12 cellular contexts compared by ENCODE assay signal in the genomic region with DNA sequence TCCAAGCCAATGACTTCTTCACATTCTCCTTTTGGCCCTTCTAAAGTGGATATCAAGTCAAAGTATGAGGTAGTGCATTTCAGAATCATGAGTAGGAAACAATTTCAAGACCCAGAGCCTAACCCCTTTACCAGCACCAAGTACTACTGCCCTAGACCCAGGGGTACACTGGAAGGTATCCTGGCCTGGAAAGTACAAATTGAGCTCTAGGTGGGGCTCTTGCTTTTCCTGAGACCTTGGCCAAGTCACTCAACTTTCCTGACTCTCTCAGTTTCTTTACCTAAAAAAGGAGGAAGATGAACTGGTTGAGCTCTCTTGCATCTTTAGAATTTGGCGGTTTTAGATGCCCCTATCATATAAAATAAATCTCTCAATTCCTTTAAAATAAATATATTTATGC.
DNase-seq lines count a peak whose midpoint lies in the region; ATAC-seq, FAIRE-seq and TF ChIP-seq lines count a peak whose summit lies in the region.
"Had no signal": no experiment of that assay in that cellular context is flagged by ENCODE, and none has a peak within 500 bp of the region (broad histone marks: within the 10 kb centered on the region; RNA-seq: fewer than 3 reads in every experiment).

No MANE protein-coding gene starts in this region.

- H3K4me3 ChIP-seq in DND-41 (ENCODE audit: low read depth in 1 of 2, low read length in 2 of 2) = no peak overlapping the region
- H3K4me3 ChIP-seq in Jurkat, Clone E6-1 (ENCODE audit: low read length) = no peak overlapping the region
- H3K4me3 ChIP-seq in SK-N-SH (ENCODE audit: low read depth in 2 of 2, low read length in 1 of 2) = no peak overlapping the region
- no peak overlapping the region for H3K4me3 ChIP-seq in keratinocyte (ENCODE audit: control insufficient read depth in 2 of 3, extremely low read depth in 1 of 3, insufficient read depth in 2 of 3, low read depth in 1 of 3, low read length in 3 of 3)
- H3K4me3 ChIP-seq in thyroid gland (replicated peaks in 1 of 3) = no peak overlapping the region

- H3K9ac ChIP-seq in DND-41 (ENCODE audit: low read depth, low read length) = no peak overlapping the region
- H3K9ac ChIP-seq in SK-N-SH = no peak overlapping the region
- H3K9ac ChIP-seq in keratinocyte (ENCODE audit: control insufficient read depth, extremely low read depth, insufficient read depth, low read length) = no peak overlapping the region

- H3K9me1 ChIP-seq in keratinocyte (ENCODE audit: control insufficient read depth, extremely low read depth, insufficient read depth, low read length) = no peaks in the 10 kb centered on the region

- H4K20me1 ChIP-seq in DND-41 (ENCODE audit: insufficient read depth, low read length) = no peaks in the 10 kb centered on the region
- no peaks in the 10 kb centered on the region for H4K20me1 ChIP-seq in SK-N-SH (ENCODE audit: insufficient read depth)
- H4K20me1 ChIP-seq in keratinocyte (ENCODE audit: control insufficient read depth, extremely low read depth, insufficient read depth, low read length) = no peaks in the 10 kb centered on the region

- no peak for DNase-seq in DND-41
- DNase-seq in Jurkat, Clone E6-1 (ENCODE audit: low read depth, low spot score) = peak; percentile 6
- no peak for DNase-seq in SK-N-SH
- DNase-seq in keratinocyte (ENCODE audit: low read depth, low spot score) = no peak
- no peak for DNase-seq in Kasumi-1 (lab: John Stamatoyannopoulos, UW)
- DNase-seq in thyroid gland = no peak
- no peak for DNase-seq in T-helper 2 cell treated with Interferon-gamma antibody and Interleukin-4, amounts not matched to agents 5 μg/mL and 100 μg/mL, for 36 hours (ENCODE audit: low spot score)
- no peak for DNase-seq in activated T-helper 1 cell treated with anti-CD3 and anti-CD28 coated beads, Interleukin-12 subunit alpha, Interleukin-12 subunit beta, Interleukin-2, Interleukin-4 antibody, amounts not matched to agents 30 ng/mL and 10 ng/mL and 1 ng/mL, durations not matched to agents 14 hours and 24 hours and 36 hours (ENCODE audit: low spot score)
- DNase-seq: activated gamma-delta T cell treated with Interleukin-2 at 50 U/mL for 16 hours; effector memory CD4-positive, alpha-beta T cell; NCI-H226; T1000 had no signal

- POLR2A ChIA-PET in SK-N-SH (lab: Yijun Ruan, JAX) = interaction anchor here (1.0 kb wide), 2 partner anchors 198 to 203 kb away, joined by 3 to 6 read pairs; no protein-coding TSS in a partner anchor

- no peaks in the 10 kb centered on the region for H3K9me3 ChIP-seq in DND-41 (ENCODE audit: insufficient read depth, low read length, severe bottlenecking)
- H3K9me3 ChIP-seq in SK-N-SH = 0 out of 2 replicates have a peak, but pooled peaks cover 4% of the 10 kb centered on the region
- H3K9me3 ChIP-seq in keratinocyte (ENCODE audit: control insufficient read depth, low read depth, low read length) = no peaks in the 10 kb centered on the region
- no peaks in the 10 kb centered on the region for H3K9me3 ChIP-seq in thyroid gland

- H3K27me3 ChIP-seq in DND-41 (ENCODE audit: insufficient read depth, low read length, poor library complexity) (no peaks in the 10 kb centered on the region), SK-N-SH (ENCODE audit: insufficient read depth) (no peaks in the 10 kb centered on the region), keratinocyte (ENCODE audit: control insufficient read depth, extremely low read depth, insufficient read depth, low read length) (no peaks in the 10 kb centered on the region), thyroid gland (no peaks in the 10 kb centered on the region)

- H3K4me1 Mint-ChIP-seq in T-helper 2 cell treated with Interferon-gamma antibody and Interleukin-4, amounts not matched to agents 5 μg/mL and 100 μg/mL, for 36 hours (ENCODE audit: low read depth) = peaks cover 12% of the 10 kb centered on the region
- no peaks in the 10 kb centered on the region for H3K4me1 Mint-ChIP-seq in activated T-helper 1 cell treated with anti-CD3 and anti-CD28 coated beads, Interleukin-12 subunit alpha, Interleukin-12 subunit beta, Interleukin-2, Interleukin-4 antibody, amounts not matched to agents 30 ng/mL and 10 ng/mL and 1 ng/mL, durations not matched to agents 14 hours and 24 hours and 36 hours (ENCODE audit: low read depth)

- H3K4me2 ChIP-seq in DND-41 (ENCODE audit: insufficient read depth, low read length) (no peak overlapping the region), SK-N-SH (no peak overlapping the region), keratinocyte (ENCODE audit: control insufficient read depth, extremely low read depth, insufficient read depth, low read depth, low read length) (no peak overlapping the region)

- no peaks in the 10 kb centered on the region for H3K9me3 Mint-ChIP-seq in T-helper 2 cell treated with Interferon-gamma antibody and Interleukin-4, amounts not matched to agents 5 μg/mL and 100 μg/mL, for 36 hours
- no peaks in the 10 kb centered on the region for H3K9me3 Mint-ChIP-seq in activated T-helper 1 cell treated with anti-CD3 and anti-CD28 coated beads, Interleukin-12 subunit alpha, Interleukin-12 subunit beta, Interleukin-2, Interleukin-4 antibody, amounts not matched to agents 30 ng/mL and 10 ng/mL and 1 ng/mL, durations not matched to agents 14 hours and 24 hours and 36 hours

- no peaks in the 10 kb centered on the region for H3K27me3 Mint-ChIP-seq in T-helper 2 cell treated with Interferon-gamma antibody and Interleukin-4, amounts not matched to agents 5 μg/mL and 100 μg/mL, for 36 hours (ENCODE audit: low read depth)
- peaks cover 5% of the 10 kb centered on the region for H3K27me3 Mint-ChIP-seq in activated T-helper 1 cell treated with anti-CD3 and anti-CD28 coated beads, Interleukin-12 subunit alpha, Interleukin-12 subunit beta, Interleukin-2, Interleukin-4 antibody, amounts not matched to agents 30 ng/mL and 10 ng/mL and 1 ng/mL, durations not matched to agents 14 hours and 24 hours and 36 hours (ENCODE audit: insufficient read depth)

- CTCF ChIA-PET in SK-N-SH (lab: Yijun Ruan, JAX) = interaction anchor here (0.7 to 3.0 kb wide), 24 partner anchors 44 to 374 kb away, joined by 3 to 18 read pairs (median 4); a partner anchor contains a TSS

- H3K79me2 ChIP-seq in DND-41 (ENCODE audit: insufficient read depth, low read length) (no peaks in the 10 kb centered on the region), SK-N-SH (ENCODE audit: insufficient read depth) (no peaks in the 10 kb centered on the region), keratinocyte (ENCODE audit: control insufficient read depth, insufficient read depth, low read length) (no peaks in the 10 kb centered on the region)

- TF ChIP-seq CTCF in DND-41 (IDR thresholded peaks at IDR 0.05; ENCODE audit: borderline replicate concordance, extremely low read depth, low read length, poor library complexity, severe bottlenecking) (peak; percentile 18), SK-N-SH (IDR thresholded peaks at IDR 0.05) (peak; percentile 46), keratinocyte (optimal IDR thresholded peaks at IDR 0.05 in 1 of 3, IDR thresholded peaks at IDR 0.05 in 1 of 3, conservative IDR thresholded peaks at IDR 0.05 in 1 of 3; ENCODE audit: extremely low read depth in 1 of 3, insufficient read depth in 2 of 3, low read length in 3 of 3) (peak; percentile 38 to 51 (median 49)), thyroid gland (IDR thresholded peaks at IDR 0.05) (no peak)

- H3K4me1 ChIP-seq in DND-41 (ENCODE audit: insufficient read depth, low read length) = no peaks in the 10 kb centered on the region
- H3K4me1 ChIP-seq in SK-N-SH (ENCODE audit: control insufficient read depth in 1 of 2, insufficient read depth in 2 of 2, low read depth in 1 of 2, low read length in 1 of 2) = peaks cover 20 to 24% of the 10 kb centered on the region in 2 experiments; a peak in 3 of 4 replicates
- peaks cover 24% of the 10 kb centered on the region for H3K4me1 ChIP-seq in keratinocyte (ENCODE audit: control insufficient read depth, extremely low read depth, insufficient read depth, low read length)
- no peaks in the 10 kb centered on the region for H3K4me1 ChIP-seq in thyroid gland

- peak; percentile 39 for FAIRE-seq in keratinocyte (lab: Jason Lieb, UNC)

- no peak overlapping the region for H3K27ac Mint-ChIP-seq in T-helper 2 cell treated with Interferon-gamma antibody and Interleukin-4, amounts not matched to agents 5 μg/mL and 100 μg/mL, for 36 hours
- no peak overlapping the region for H3K27ac Mint-ChIP-seq in activated T-helper 1 cell treated with anti-CD3 and anti-CD28 coated beads, Interleukin-12 subunit alpha, Interleukin-12 subunit beta, Interleukin-2, Interleukin-4 antibody, amounts not matched to agents 30 ng/mL and 10 ng/mL and 1 ng/mL, durations not matched to agents 14 hours and 24 hours and 36 hours

- H3F3A ChIP-seq in SK-N-SH (replicated peaks; ENCODE audit: insufficient read depth) = peaks cover 31% of the 10 kb centered on the region

- 74% methylated on average over 1 of the region's 1 CpG for WGBS in SK-N-SH (ENCODE audit: low lambda C conversion rate)
- WGBS in thyroid gland, 2 donors = 70 to 75% methylated on average over 1 of the region's 1 CpG

- H3K9me2 ChIP-seq in SK-N-SH = no peaks in the 10 kb centered on the region

- H3K36me3 ChIP-seq in DND-41 (ENCODE audit: insufficient read depth, low read length) = no peaks in the 10 kb centered on the region
- H3K36me3 ChIP-seq in SK-N-SH (replicated peaks in 1 of 2; ENCODE audit: control insufficient read depth in 1 of 2, insufficient read depth in 2 of 2, low read length in 1 of 2) = peaks cover 0 to 7% of the 10 kb centered on the region in 2 experiments
- no peaks in the 10 kb centered on the region for H3K36me3 ChIP-seq in keratinocyte (ENCODE audit: control insufficient read depth in 2 of 2, extremely low read depth in 1 of 2, insufficient read depth in 2 of 2, low read length in 2 of 2)
- no peaks in the 10 kb centered on the region for H3K36me3 ChIP-seq in thyroid gland

- TF ChIP-seq RAD21 in SK-N-SH (IDR thresholded peaks at IDR 0.05; ENCODE audit: low read length) = peak; percentile 81

- no peak for TF ChIP-seq POLR2A in thyroid gland (IDR thresholded peaks at IDR 0.05)

- no peaks in the 10 kb centered on the region for H3K36me3 Mint-ChIP-seq in T-helper 2 cell treated with Interferon-gamma antibody and Interleukin-4, amounts not matched to agents 5 μg/mL and 100 μg/mL, for 36 hours (ENCODE audit: low read depth)
- no peaks in the 10 kb centered on the region for H3K36me3 Mint-ChIP-seq in activated T-helper 1 cell treated with anti-CD3 and anti-CD28 coated beads, Interleukin-12 subunit alpha, Interleukin-12 subunit beta, Interleukin-2, Interleukin-4 antibody, amounts not matched to agents 30 ng/mL and 10 ng/mL and 1 ng/mL, durations not matched to agents 14 hours and 24 hours and 36 hours (ENCODE audit: low read depth)

- no peak overlapping the region for H3K4me3 Mint-ChIP-seq in T-helper 2 cell treated with Interferon-gamma antibody and Interleukin-4, amounts not matched to agents 5 μg/mL and 100 μg/mL, for 36 hours
- no peak overlapping the region for H3K4me3 Mint-ChIP-seq in activated T-helper 1 cell treated with anti-CD3 and anti-CD28 coated beads, Interleukin-12 subunit alpha, Interleukin-12 subunit beta, Interleukin-2, Interleukin-4 antibody, amounts not matched to agents 30 ng/mL and 10 ng/mL and 1 ng/mL, durations not matched to agents 14 hours and 24 hours and 36 hours

- ATAC-seq in DND-41 (ENCODE audit: insufficient read depth, low read depth) = no peak

- intact Hi-C loops in thyroid gland (cut with DNase I) = no loop called here
- intact Hi-C loops in activated T-helper 1 cell treated with anti-CD3 and anti-CD28 coated beads, Interleukin-12 subunit alpha, Interleukin-12 subunit beta, Interleukin-2, Interleukin-4 antibody, amounts not matched to agents 30 ng/mL and 10 ng/mL and 1 ng/mL, durations not matched to agents 14 hours and 24 hours and 36 hours (cut with micrococcal nuclease) = loop anchor here (1.0 kb wide), 1 partner anchor 260 kb away; no protein-coding TSS in a partner anchor

- H2AFZ ChIP-seq in DND-41 (ENCODE audit: low read depth, low read length) (no peak overlapping the region), SK-N-SH (ENCODE audit: low read depth) (no peak overlapping the region), keratinocyte (ENCODE audit: control insufficient read depth, low read length) (no peak overlapping the region)

- dilution Hi-C loops in keratinocyte (cut with MboI; ENCODE audit: extremely low pct_ligation_motif_present, low sequenced_read_pairs) = no loop called here

- TF ChIP-seq EP300 in SK-N-SH (IDR thresholded peaks at IDR 0.05; ENCODE audit: borderline replicate concordance in 1 of 2, low read depth in 1 of 2, low read length in 1 of 2) = no peak

- H3K27ac ChIP-seq in DND-41 (ENCODE audit: low read length) = no peak overlapping the region
- peak overlapping the region; percentile 84 to 100; a peak in 3 of 4 replicates for H3K27ac ChIP-seq in SK-N-SH (ENCODE audit: low read depth in 2 of 2, low read length in 1 of 2)
- H3K27ac ChIP-seq in keratinocyte (ENCODE audit: control insufficient read depth, insufficient read depth, low read length) = no peak overlapping the region
- no peak overlapping the region for H3K27ac ChIP-seq in thyroid gland

Comparison
In these comparisons a context has a peak if more than half of its experiments do, and no peak if none do; other contexts are left out.
1. H3K27ac ChIP-seq: peak in SK-N-SH (2 of 2); none in DND-41 (single experiment), keratinocyte (single experiment) and thyroid gland (0 of 3).
2. CTCF ChIP-seq: peak in DND-41 (single experiment), SK-N-SH (single experiment) and keratinocyte (3 of 3); none in thyroid gland (0 of 6).